In the genomic region with DNA sequence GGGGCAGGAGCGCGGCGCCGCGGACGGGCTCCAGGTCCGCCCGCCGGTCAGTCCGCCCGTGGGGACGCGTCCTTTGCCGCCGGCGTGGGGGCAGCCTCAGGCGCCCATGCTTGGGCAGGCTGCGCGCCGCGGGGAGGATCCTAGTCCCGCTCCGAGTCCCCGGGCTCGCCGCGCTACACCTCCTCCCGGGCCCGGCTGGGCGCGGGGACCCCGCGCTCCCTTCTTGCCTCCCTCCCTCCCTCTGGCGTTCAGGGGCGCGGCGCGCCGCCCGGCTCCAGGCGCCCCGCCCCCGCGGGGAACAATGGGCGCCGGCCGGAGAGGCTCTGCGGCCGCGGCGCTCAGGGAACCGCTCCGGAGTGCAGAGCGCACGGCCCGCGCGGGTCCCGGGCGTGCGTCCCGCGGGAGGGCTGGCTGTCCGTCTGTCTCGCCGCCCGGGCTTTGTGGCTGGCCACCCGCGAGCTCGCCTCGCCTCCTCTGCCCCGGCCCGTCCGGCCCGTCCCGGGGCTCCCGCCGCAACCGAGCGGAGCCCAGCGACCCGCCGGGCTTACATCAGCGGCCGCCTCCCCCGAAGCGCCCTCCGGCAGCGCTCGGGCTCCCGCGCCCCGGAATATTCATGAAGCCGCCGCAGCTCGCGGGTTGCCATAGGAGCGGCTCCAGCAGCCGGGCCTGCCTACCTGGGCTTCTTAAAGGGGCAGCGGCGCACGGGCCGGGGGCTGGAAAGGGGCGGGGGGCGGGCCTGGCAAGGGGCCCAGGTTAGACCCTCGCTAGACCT, we compare ENCODE assay signal across 9 cellular contexts. TPM values are rescaled to one million over a fixed set of nuclear protein-coding genes. Genes with fewer than 3 reads are reported as not detected.
DNase-seq lines count a peak whose midpoint lies in the region; ATAC-seq, FAIRE-seq and TF ChIP-seq lines count a peak whose summit lies in the region.
"Had no signal": no experiment of that assay in that cellular context is flagged by ENCODE, and none has a peak within 500 bp of the region (broad histone marks: within the 10 kb centered on the region; RNA-seq: fewer than 3 reads in every experiment).

A gene (minus strand): TSS at position 658 of the 772 bp plus-strand sequence. CDS start 688 bp downstream, outside the sequence.

- no peaks in the 10 kb centered on the region for H3K79me2 ChIP-seq in osteoblast (ENCODE audit: insufficient read depth, low read length)

- TF ChIP-seq POLR2A in esophagus squamous epithelium (IDR thresholded peaks at IDR 0.05) (no peak), H54 (IDR thresholded peaks at IDR 0.05; ENCODE audit: low read depth, low read length) (no peak)

- no peak within 1 kb of the TSS for H3K27ac ChIP-seq in esophagus squamous epithelium
- no peak within 1 kb of the TSS for H3K27ac ChIP-seq in osteoblast (ENCODE audit: low read depth, low read length)

- no peak for ATAC-seq in GM19351 (IDR thresholded peaks at IDR 0.05; ENCODE audit: unreplicated experiment)

- FAIRE-seq in H54 (lab: Jason Lieb, UNC) = no peak

- 0% methylated on average over 4 of the region's 106 CpGs; no CpG with 5 or more reads in 1 of the 2 donors for whole genome bisulfite sequencing in esophagus squamous epithelium, 2 donors

- no peaks in the 10 kb centered on the region for H3K36me3 ChIP-seq in ES-I3 (ENCODE audit: insufficient read depth, low read length)
- H3K36me3 ChIP-seq in esophagus squamous epithelium = no peaks in the 10 kb centered on the region
- H3K36me3 ChIP-seq in osteoblast (ENCODE audit: insufficient read depth, low read length) = no peaks in the 10 kb centered on the region

- intact Hi-C loops in esophagus squamous epithelium (cut with DNase I) = no loop called here

- no peak within 1 kb of the TSS for H3K4me2 ChIP-seq in osteoblast (ENCODE audit: insufficient read depth, low read length)

- peak within 1 kb of the TSS; percentile 16 to 59 (median 33) for H3K4me3 ChIP-seq in esophagus squamous epithelium
- H3K4me3 ChIP-seq in osteoblast (ENCODE audit: insufficient read depth, low read length) = no peak within 1 kb of the TSS

- H3K27me3 ChIP-seq in esophagus squamous epithelium (peaks cover 6 to 100% (median 13%) of the 10 kb centered on the region in 4 donors), osteoblast (ENCODE audit: insufficient read depth, low read length) (peaks cover 64% of the 10 kb centered on the region)

- no peaks in the 10 kb centered on the region for H4K20me1 ChIP-seq in osteoblast (ENCODE audit: insufficient read depth, low read length)

- H3K9ac ChIP-seq in ES-I3 (ENCODE audit: low read depth, low read length) = peak within 1 kb of the TSS; percentile 82

- peak; percentile 22 to 79 for DNase-seq in NCI-H526 (lab: John Stamatoyannopoulos, UW)
- no peak for DNase-seq in esophagus squamous epithelium (lab: John Stamatoyannopoulos, UW)
- DNase-seq in osteoblast (ENCODE audit: insufficient read length, low spot score, missing footprints) = peak; percentile 92
- no peak for DNase-seq in stimulated activated CD4-positive, alpha-beta T cell treated with anti-CD3 and anti-CD28 coated beads, Interleukin-4, amount 100 ng/mL, for 4 hours
- DNase-seq in NK-92 (lab: John Stamatoyannopoulos, UW; ENCODE audit: unreplicated experiment) = no peak
- DNase-seq in H54 (ENCODE audit: insufficient read length, low spot score) = no peak
- DNase-seq: NCI-H446 treated with DMSO at 0.1 percent for 48 hours had no signal

- H3K9me3 ChIP-seq in ES-I3 (ENCODE audit: control insufficient read depth, insufficient read depth, low read length) (no peaks in the 10 kb centered on the region), esophagus squamous epithelium (no peaks in the 10 kb centered on the region), osteoblast (ENCODE audit: low read depth, low read length) (no peaks in the 10 kb centered on the region)

- TF ChIP-seq CTCF in esophagus squamous epithelium (IDR thresholded peaks at IDR 0.05) (no peak), osteoblast (IDR thresholded peaks at IDR 0.05; ENCODE audit: extremely low read depth, low read depth, low read length) (no peak)

- H3K4me1 ChIP-seq in ES-I3 (ENCODE audit: insufficient read depth, low read length) (peaks cover 30% of the 10 kb centered on the region), esophagus squamous epithelium (peaks cover 0 to 23% (median 16%) of the 10 kb centered on the region in 3 donors), osteoblast (ENCODE audit: insufficient read depth, low read length) (no peaks in the 10 kb centered on the region)

- no peak within 1 kb of the TSS for H2AFZ ChIP-seq in osteoblast (ENCODE audit: low read length)

RNA-seq across cellular contexts. Expression of the gene that starts here (rescaled TPM):
- total RNA-seq in esophagus squamous epithelium (not detected), osteoblast (not detected in 2 replicates)

Comparison
In these comparisons a context has a peak if more than half of its experiments do, and no peak if none do; other contexts are left out.
1. Peak in DNase-seq in osteoblast; RNA of the gene not detected or under 1 TPM.
2. DNase-seq: peak in NCI-H526 (2 of 2); none in esophagus squamous epithelium (single experiment), stimulated activated CD4-positive, alpha-beta T cell treated with anti-CD3 and anti-CD28 coated beads, Interleukin-4, amount 100 ng/mL, for 4 hours (0 of 2), NK-92 (single experiment) and H54 (single experiment).